ENCODE assay signal across 1 cellular context in genomic region chr19:10352764-10353671, GRCh38.
TF ChIP-seq lines count a peak whose summit lies in the region.

No MANE protein-coding gene starts in this region.

TF ChIP-seq in WTC11, 78 proteins besides CTCF, POLR2A, EP300 and RAD21 (continued from another document):
- TF ChIP-seq, protein P1, sequence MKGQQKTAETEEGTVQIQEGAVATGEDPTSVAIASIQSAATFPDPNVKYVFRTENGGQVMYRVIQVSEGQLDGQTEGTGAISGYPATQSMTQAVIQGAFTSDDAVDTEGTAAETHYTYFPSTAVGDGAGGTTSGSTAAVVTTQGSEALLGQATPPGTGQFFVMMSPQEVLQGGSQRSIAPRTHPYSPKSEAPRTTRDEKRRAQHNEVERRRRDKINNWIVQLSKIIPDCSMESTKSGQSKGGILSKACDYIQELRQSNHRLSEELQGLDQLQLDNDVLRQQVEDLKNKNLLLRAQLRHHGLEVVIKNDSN (CRISPR knock-in tag; IDR thresholded peaks at IDR 0.05): peak; percentile 61; the same call in 1 of the 2 replicates
- peak; percentile 21; the same call in 1 of the 2 replicates for TF ChIP-seq NR3C1 (CRISPR knock-in tag; conservative IDR thresholded peaks at IDR 0.05; ENCODE audit: low read depth)
- no peak for TF ChIP-seq TCF7 (CRISPR knock-in tag; IDR thresholded peaks at IDR 0.05; ENCODE audit: low read depth)
- TF ChIP-seq ZNF317 (CRISPR knock-in tag; IDR thresholded peaks at IDR 0.05; ENCODE audit: borderline replicate concordance, low read depth): no peak
- TF ChIP-seq ZNF219 (CRISPR knock-in tag; IDR thresholded peaks at IDR 0.05; ENCODE audit: borderline replicate concordance): no peak
- TF ChIP-seq, protein P2, sequence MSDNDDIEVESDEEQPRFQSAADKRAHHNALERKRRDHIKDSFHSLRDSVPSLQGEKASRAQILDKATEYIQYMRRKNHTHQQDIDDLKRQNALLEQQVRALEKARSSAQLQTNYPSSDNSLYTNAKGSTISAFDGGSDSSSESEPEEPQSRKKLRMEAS (CRISPR knock-in tag; IDR thresholded peaks at IDR 0.05): peak; percentile 91
- peak; percentile 36; the same call in 1 of the 2 replicates for TF ChIP-seq CREB1 (CRISPR knock-in tag; IDR thresholded peaks at IDR 0.05)
- TF ChIP-seq ZNF232 (CRISPR knock-in tag; IDR thresholded peaks at IDR 0.05): peak; percentile 45; the same call in 1 of the 2 replicates
- TF ChIP-seq CREM (CRISPR knock-in tag; IDR thresholded peaks at IDR 0.05): no peak
- peak; percentile 78 for TF ChIP-seq FOXP1 (CRISPR knock-in tag; IDR thresholded peaks at IDR 0.05; ENCODE audit: borderline replicate concordance)
- TF ChIP-seq ZBTB43 (CRISPR knock-in tag; IDR thresholded peaks at IDR 0.05): 0 out of 2 replicates have a peak, but pooled peaks have one; percentile 50
- no peak for TF ChIP-seq TEAD1 (CRISPR knock-in tag; IDR thresholded peaks at IDR 0.05)
- peak; percentile 40; the same call in 1 of the 2 replicates for TF ChIP-seq FOXK1 (CRISPR knock-in tag; IDR thresholded peaks at IDR 0.05)
- peak; percentile 50; the same call in 1 of the 2 replicates for TF ChIP-seq NFE2L1 (CRISPR knock-in tag; IDR thresholded peaks at IDR 0.05)
- peak; percentile 43; the same call in 1 of the 2 replicates for TF ChIP-seq TP53 (CRISPR knock-in tag; IDR thresholded peaks at IDR 0.05)
